Comparison of ENCODE assay signal across 1 cellular context in genomic region chr18:49768051-49768391, GRCh38.
TF ChIP-seq lines count a peak whose summit lies in the region.

No MANE protein-coding gene starts in this region.

TF ChIP-seq in GM23338, 12 proteins besides CTCF, POLR2A, EP300 and RAD21:
- TF ChIP-seq STAT1 (IDR thresholded peaks at IDR 0.05; ENCODE audit: unreplicated experiment) (no peak), CREB1 (CRISPR knock-in tag; IDR thresholded peaks at IDR 0.05; ENCODE audit: low read depth) (peak; percentile 30; the same call in 1 of the 2 replicates), ZNF331 (CRISPR knock-in tag; IDR thresholded peaks at IDR 0.05; ENCODE audit: low read depth) (no peak), ZNF462 (CRISPR knock-in tag; IDR thresholded peaks at IDR 0.05) (no peak), ETS1 (IDR thresholded peaks at IDR 0.05) (no peak), NANOG (IDR thresholded peaks at IDR 0.05; ENCODE audit: borderline replicate concordance) (no peak), JUNB (IDR thresholded peaks at IDR 0.05; ENCODE audit: unreplicated experiment) (no peak), EZH2 (IDR thresholded peaks at IDR 0.05; ENCODE audit: low read depth, unreplicated experiment) (no peak)
